Comparison of ENCODE assay signal across 1 cellular context in genomic region chrX:74923942-74924448, GRCh38.
TF ChIP-seq lines count a peak whose summit lies in the region.

No MANE protein-coding gene starts in this region.

TF ChIP-seq in A549, 52 proteins besides CTCF, POLR2A, EP300 and RAD21 (continued from another document):
- TF ChIP-seq, protein P1, sequence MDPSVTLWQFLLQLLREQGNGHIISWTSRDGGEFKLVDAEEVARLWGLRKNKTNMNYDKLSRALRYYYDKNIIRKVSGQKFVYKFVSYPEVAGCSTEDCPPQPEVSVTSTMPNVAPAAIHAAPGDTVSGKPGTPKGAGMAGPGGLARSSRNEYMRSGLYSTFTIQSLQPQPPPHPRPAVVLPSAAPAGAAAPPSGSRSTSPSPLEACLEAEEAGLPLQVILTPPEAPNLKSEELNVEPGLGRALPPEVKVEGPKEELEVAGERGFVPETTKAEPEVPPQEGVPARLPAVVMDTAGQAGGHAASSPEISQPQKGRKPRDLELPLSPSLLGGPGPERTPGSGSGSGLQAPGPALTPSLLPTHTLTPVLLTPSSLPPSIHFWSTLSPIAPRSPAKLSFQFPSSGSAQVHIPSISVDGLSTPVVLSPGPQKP (IDR thresholded peaks at IDR 0.05; ENCODE audit: low read depth, low read length) = no peak
- TF ChIP-seq ZNF302 (CRISPR knock-in tag; IDR thresholded peaks at IDR 0.05) (no peak), ESRRA (IDR thresholded peaks at IDR 0.05; ENCODE audit: borderline replicate concordance, low read length) (no peak)
- TF ChIP-seq, protein P2, sequence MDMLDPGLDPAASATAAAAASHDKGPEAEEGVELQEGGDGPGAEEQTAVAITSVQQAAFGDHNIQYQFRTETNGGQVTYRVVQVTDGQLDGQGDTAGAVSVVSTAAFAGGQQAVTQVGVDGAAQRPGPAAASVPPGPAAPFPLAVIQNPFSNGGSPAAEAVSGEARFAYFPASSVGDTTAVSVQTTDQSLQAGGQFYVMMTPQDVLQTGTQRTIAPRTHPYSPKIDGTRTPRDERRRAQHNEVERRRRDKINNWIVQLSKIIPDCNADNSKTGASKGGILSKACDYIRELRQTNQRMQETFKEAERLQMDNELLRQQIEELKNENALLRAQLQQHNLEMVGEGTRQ (IDR thresholded peaks at IDR 0.05) = no peak
